Comparison of ENCODE assay signal across 14 cellular contexts in genomic region chr14:95389471-95390011, GRCh38.
DNase-seq lines count a peak whose midpoint lies in the region; ATAC-seq and TF ChIP-seq lines count a peak whose summit lies in the region.
"Had no signal": no experiment of that assay in that cellular context is flagged by ENCODE, and none has a peak within 500 bp of the region (broad histone marks: within the 10 kb centered on the region; RNA-seq: fewer than 3 reads in every experiment).

No MANE protein-coding gene starts in this region.

- intact Hi-C loops in esophagus squamous epithelium (cut with DNase I) (no loop called here), lower leg skin (cut with DNase I; ENCODE audit: low total_unique reads) (no loop called here), stomach (cut with DNase I; ENCODE audit: low total_unique reads) (no loop called here)

- H3K27ac ChIP-seq in esophagus squamous epithelium (peak overlapping the region in 3 of 4 donors; percentile 38 to 52 (median 44)), stomach (peak overlapping the region in 1 of 5 donors; percentile 5)

- H3K4me3 ChIP-seq in esophagus squamous epithelium (no peak overlapping the region), lower leg skin (ENCODE audit: low read depth, poor library complexity, severe bottlenecking) (no peak overlapping the region), stomach (no peak overlapping the region)

- H3K9me3 ChIP-seq in esophagus squamous epithelium (no peaks in the 10 kb centered on the region), stomach (peaks cover 0 to 8% (median 6%) of the 10 kb centered on the region in 4 donors)
- H3K9me3 ChIP-seq: SK-N-SH had no signal

- peak; percentile 86 for DNase-seq in LHCN-M2 (ENCODE audit: low read depth)
- no peak for DNase-seq in esophagus squamous epithelium (lab: John Stamatoyannopoulos, UW)
- peak; percentile 63 to 89 for DNase-seq in lower leg skin (ENCODE audit: low spot score in 2 of 2)
- no peak for DNase-seq in stomach
- DNase-seq in DMS153 (lab: John Stamatoyannopoulos, UW): no peak
- no peak for DNase-seq in NCI-H128 (lab: John Stamatoyannopoulos, UW; ENCODE audit: unreplicated experiment)
- no peak for DNase-seq in NCI-H2196 (lab: John Stamatoyannopoulos, UW; ENCODE audit: unreplicated experiment)
- DNase-seq: activated CD4-positive, alpha-beta memory T cell treated with anti-CD3 and anti-CD28 coated beads for 36 hours; effector CD8-positive, alpha-beta T cell; GDM1; SK-N-SH had no signal

- H3K36me3 ChIP-seq in esophagus squamous epithelium: no peaks in the 10 kb centered on the region
- H3K36me3 ChIP-seq in stomach: no peaks in the 10 kb centered on the region

- TF ChIP-seq CTCF in esophagus squamous epithelium (IDR thresholded peaks at IDR 0.05): no peak
- no peak for TF ChIP-seq CTCF in lower leg skin (IDR thresholded peaks at IDR 0.05)
- no peak for TF ChIP-seq CTCF in stomach (IDR thresholded peaks at IDR 0.05)

- ATAC-seq in HG02642 (IDR thresholded peaks at IDR 0.05; ENCODE audit: poor library complexity, unreplicated experiment): no peak
- ATAC-seq: activated T-helper 17 cell treated with anti-CD3 and anti-CD28 coated beads, Interleukin-2, amount 50 U/mL, for 72 hours; stimulated activated memory B cell treated with anti-CD40 and anti-IgM and Interleukin-4, amounts not matched to agents 10 μg/mL and 1 μg/mL and 100 μg/mL, for 72 hours had no signal

- peaks cover 0 to 6% (median 0%) of the 10 kb centered on the region in 4 donors for H3K27me3 ChIP-seq in esophagus squamous epithelium
- no peaks in the 10 kb centered on the region for H3K27me3 ChIP-seq in stomach

- TF ChIP-seq EP300 in stomach (IDR thresholded peaks at IDR 0.05): peak; percentile 52

- TF ChIP-seq POLR2A in esophagus squamous epithelium (IDR thresholded peaks at IDR 0.05): no peak
- no peak for TF ChIP-seq POLR2A in lower leg skin (IDR thresholded peaks at IDR 0.05)
- no peak for TF ChIP-seq POLR2A in stomach (IDR thresholded peaks at IDR 0.05)

- 59 to 71% methylated on average over 6 to 8 of the region's 9 CpGs for WGBS in esophagus squamous epithelium, 2 donors
- 66 to 67% methylated on average over 9 of the region's 9 CpGs for WGBS in lower leg skin, 2 donors
- 77 to 83% (median 82%) methylated on average over 9 of the region's 9 CpGs for WGBS in stomach, 5 donors

- no peaks in the 10 kb centered on the region for H3K4me1 ChIP-seq in esophagus squamous epithelium
- H3K4me1 ChIP-seq in stomach: no peaks in the 10 kb centered on the region

Comparison
In these comparisons a context has a peak if more than half of its experiments do, and no peak if none do; other contexts are left out.
1. DNase-seq: peak in LHCN-M2 (single experiment) and lower leg skin (2 of 2); none in esophagus squamous epithelium (single experiment), stomach (single experiment), DMS153 (single experiment), NCI-H128 (single experiment) and NCI-H2196 (single experiment).